ENCODE assay signal across 13 cellular contexts in genomic region chr5:153601377-153601776, GRCh38.
DNase-seq lines count a peak whose midpoint lies in the region; ATAC-seq, FAIRE-seq and TF ChIP-seq lines count a peak whose summit lies in the region.
"Had no signal": no experiment of that assay in that cellular context is flagged by ENCODE, and none has a peak within 500 bp of the region (broad histone marks: within the 10 kb centered on the region; RNA-seq: fewer than 3 reads in every experiment).

No MANE protein-coding gene starts in this region.

- FAIRE-seq in GM12878 (lab: Jason Lieb, UNC), result peak; percentile 69
- FAIRE-seq: TTC549 had no signal

- no peak overlapping the region for H3K9ac ChIP-seq in GM12878 (ENCODE audit: control insufficient read depth, insufficient read depth, low read length)

- peak; percentile 28 for DNase-seq in GM12878 (ENCODE audit: low read depth, low spot score)
- DNase-seq in NCI-H1930 (lab: John Stamatoyannopoulos, UW), result no peak
- no peak for DNase-seq in CD8-positive, alpha-beta T cell
- DNase-seq in stimulated activated effector memory CD8-positive, alpha-beta T cell treated with anti-CD3 and anti-CD28 coated beads, Interleukin-12 subunit alpha, Interleukin-12 subunit beta, amount 100 ng/mL, for 72 hours (ENCODE audit: low spot score in 2 of 2), result no peak
- no peak for DNase-seq in left ventricle myocardium superior
- DNase-seq: foreskin fibroblast, islet precursor cell, substantia nigra had no signal

- no peaks in the 10 kb centered on the region for H3K4me1 Mint-ChIP-seq in CD8-positive, alpha-beta T cell (ENCODE audit: low read depth)
- H3K4me1 Mint-ChIP-seq in stimulated activated effector memory CD8-positive, alpha-beta T cell treated with anti-CD3 and anti-CD28 coated beads, Interleukin-12 subunit alpha, Interleukin-12 subunit beta, amount 100 ng/mL, for 72 hours, result no peaks in the 10 kb centered on the region

- RAD21 ChIA-PET in GM12878 (lab: Charles Lee; ENCODE audit: unreplicated experiment), result no interaction called here

- TF ChIP-seq EP300 in GM12878 (IDR thresholded peaks at IDR 0.05; ENCODE audit: borderline replicate concordance in 1 of 2, control insufficient read depth in 1 of 2, low read depth in 2 of 2, low read length in 2 of 2), result no peak

- intact Hi-C loops in GM12878 (cut with micrococcal nuclease; ENCODE audit: unreplicated experiment) (no loop called here), left ventricle myocardium superior (cut with micrococcal nuclease) (no loop called here)
- intact Hi-C loops in CD8-positive, alpha-beta T cell (cut with DNase I, micrococcal nuclease), result no loop called here

- H3K27me3 Mint-ChIP-seq in CD8-positive, alpha-beta T cell (ENCODE audit: low read depth), result no peaks in the 10 kb centered on the region
- H3K27me3 Mint-ChIP-seq: dendritic cell treated with granulocyte-macrophage colony-stimulating factor and Interleukin-4, amounts not matched to agents 40 ng/mL and 50 ng/mL, for 4 days had no signal

- H3K27ac ChIP-seq in GM12878 (ENCODE audit: control insufficient read depth, insufficient read depth), result peak overlapping the region; percentile 27; the same call in 1 of the 2 replicates
- H3K27ac ChIP-seq in CD8-positive, alpha-beta T cell (ENCODE audit: low read depth, low read length), result no peak overlapping the region

- no peaks in the 10 kb centered on the region for H3K9me3 ChIP-seq in GM12878 (replicated peaks; ENCODE audit: control insufficient read depth, insufficient read depth, low read length)
- H3K9me3 ChIP-seq in CD8-positive, alpha-beta T cell (ENCODE audit: low read length), result no peaks in the 10 kb centered on the region

- no peaks in the 10 kb centered on the region for H4K20me1 ChIP-seq in GM12878 (ENCODE audit: control insufficient read depth, insufficient read depth)

- ATAC-seq in GM18907 (IDR thresholded peaks at IDR 0.05; ENCODE audit: unreplicated experiment) (peak; percentile 92), GM21529 (IDR thresholded peaks at IDR 0.05; ENCODE audit: unreplicated experiment) (peak; percentile 89), HG03095 (IDR thresholded peaks at IDR 0.05; ENCODE audit: unreplicated experiment) (peak; percentile 83), GM12878 (peak; percentile 76), left ventricle myocardium superior (no peak)
- ATAC-seq in CD8-positive, alpha-beta T cell, result no peak
- ATAC-seq in stimulated activated effector memory CD8-positive, alpha-beta T cell treated with anti-CD3 and anti-CD28 coated beads, Interleukin-12 subunit alpha, Interleukin-12 subunit beta, amount 100 ng/mL, for 72 hours, result no peak

- BruUV-seq in GM12878 (replicated peaks; lab: Mats Ljungman, UMichigan), result no TSS peak

- no peak for TF ChIP-seq RAD21 in GM12878 (IDR thresholded peaks at IDR 0.05; ENCODE audit: insufficient read depth, low read depth, low read length)

- in situ Hi-C loops in GM12878 (cut with MboI), result no loop called here

- H2AFZ ChIP-seq in GM12878 (ENCODE audit: control insufficient read depth, low read depth, low read length), result peak overlapping the region; percentile 88

- no peaks in the 10 kb centered on the region for H3K27me3 ChIP-seq in GM12878 (replicated peaks in 1 of 2; ENCODE audit: control insufficient read depth in 2 of 2, insufficient read depth in 2 of 2, low read length in 1 of 2)
- H3K27me3 ChIP-seq in CD8-positive, alpha-beta T cell (ENCODE audit: insufficient read depth, low read length), result no peaks in the 10 kb centered on the region

- no peaks in the 10 kb centered on the region for H3K36me3 Mint-ChIP-seq in CD8-positive, alpha-beta T cell
- H3K36me3 Mint-ChIP-seq in stimulated activated effector memory CD8-positive, alpha-beta T cell treated with anti-CD3 and anti-CD28 coated beads, Interleukin-12 subunit alpha, Interleukin-12 subunit beta, amount 100 ng/mL, for 72 hours, result no peaks in the 10 kb centered on the region

- no peak overlapping the region for H3K27ac Mint-ChIP-seq in CD8-positive, alpha-beta T cell
- H3K27ac Mint-ChIP-seq in stimulated activated effector memory CD8-positive, alpha-beta T cell treated with anti-CD3 and anti-CD28 coated beads, Interleukin-12 subunit alpha, Interleukin-12 subunit beta, amount 100 ng/mL, for 72 hours, result no peak overlapping the region
- H3K27ac Mint-ChIP-seq: dendritic cell treated with granulocyte-macrophage colony-stimulating factor and Interleukin-4, amounts not matched to agents 40 ng/mL and 50 ng/mL, for 4 days had no signal

- H3K9me3 Mint-ChIP-seq in CD8-positive, alpha-beta T cell, result no peaks in the 10 kb centered on the region
- H3K9me3 Mint-ChIP-seq in stimulated activated effector memory CD8-positive, alpha-beta T cell treated with anti-CD3 and anti-CD28 coated beads, Interleukin-12 subunit alpha, Interleukin-12 subunit beta, amount 100 ng/mL, for 72 hours, result no peaks in the 10 kb centered on the region
- H3K9me3 Mint-ChIP-seq: dendritic cell treated with granulocyte-macrophage colony-stimulating factor and Interleukin-4, amounts not matched to agents 40 ng/mL and 50 ng/mL, for 4 days had no signal

- H3K4me1 ChIP-seq in GM12878 (ENCODE audit: control insufficient read depth, insufficient read depth, low read length), result peaks cover 5% of the 10 kb centered on the region; the same call in 1 of the 2 replicates
- no peaks in the 10 kb centered on the region for H3K4me1 ChIP-seq in CD8-positive, alpha-beta T cell (ENCODE audit: insufficient read depth, low read length)

- CTCF ChIA-PET in GM12878 (lab: Yijun Ruan, JAX), result no interaction called here
- CTCF ChIA-PET in CD8-positive, alpha-beta T cell (lab: Charles Lee), result no interaction called here

- H3K4me3 ChIP-seq in GM12878, result no peak overlapping the region
- no peak overlapping the region for H3K4me3 ChIP-seq in CD8-positive, alpha-beta T cell (ENCODE audit: low read depth, low read length)

- POLR2A ChIA-PET in GM12878 (lab: Charles Lee), result no interaction called here
- POLR2A ChIA-PET in CD8-positive, alpha-beta T cell (lab: Charles Lee), result no interaction called here

- H3K4me2 ChIP-seq in GM12878 (ENCODE audit: control insufficient read depth, insufficient read depth), result peak overlapping the region; percentile 59

- SMC1A ChIA-PET in GM12878 (lab: Charles Lee; ENCODE audit: uncharacterized antibody, unreplicated experiment), result no interaction called here

- WGBS in GM12878 (ENCODE audit: insufficient coverage, insufficient replicate concordance, low lambda C conversion rate, missing lambda C conversion rate), result 4% methylated on average over 1 of the region's 1 CpG

- no peaks in the 10 kb centered on the region for H3K36me3 ChIP-seq in GM12878 (ENCODE audit: control insufficient read depth in 2 of 2, insufficient read depth in 2 of 2, low read length in 1 of 2)
- no peaks in the 10 kb centered on the region for H3K36me3 ChIP-seq in CD8-positive, alpha-beta T cell (ENCODE audit: insufficient read depth, low read length)

- H3K4me3 Mint-ChIP-seq in CD8-positive, alpha-beta T cell, result no peak overlapping the region
- no peak overlapping the region for H3K4me3 Mint-ChIP-seq in stimulated activated effector memory CD8-positive, alpha-beta T cell treated with anti-CD3 and anti-CD28 coated beads, Interleukin-12 subunit alpha, Interleukin-12 subunit beta, amount 100 ng/mL, for 72 hours
- H3K4me3 Mint-ChIP-seq: dendritic cell treated with granulocyte-macrophage colony-stimulating factor and Interleukin-4, amounts not matched to agents 40 ng/mL and 50 ng/mL, for 4 days had no signal

- TF ChIP-seq POLR2A in GM12878 (IDR thresholded peaks at IDR 0.05; ENCODE audit: low read depth, low read length), result no peak

- no peak for TF ChIP-seq CTCF in GM12878 (IDR thresholded peaks at IDR 0.05 in 2 of 3, conservative IDR thresholded peaks at IDR 0.05 in 1 of 3; ENCODE audit: control insufficient read depth in 2 of 3, extremely low read depth in 1 of 3, insufficient read depth in 1 of 3, low read depth in 3 of 3, low read length in 3 of 3)
- no peak for TF ChIP-seq CTCF in CD8-positive, alpha-beta T cell (IDR thresholded peaks at IDR 0.05)

- H3K79me2 ChIP-seq in GM12878 (ENCODE audit: control insufficient read depth, insufficient read depth, low read length), result no peaks in the 10 kb centered on the region

TF ChIP-seq in GM12878, 131 proteins besides CTCF, POLR2A, EP300 and RAD21:
- TF ChIP-seq TAF1 (IDR thresholded peaks at IDR 0.05; ENCODE audit: borderline replicate concordance, low read depth, low read length) (no peak), SP1 (IDR thresholded peaks at IDR 0.05; ENCODE audit: low read depth, low read length) (no peak), ZNF384 (IDR thresholded peaks at IDR 0.05; ENCODE audit: borderline replicate concordance, low read depth, low read length) (no peak), IRF4 (IDR thresholded peaks at IDR 0.05; ENCODE audit: low read depth, low read length) (no peak), NRF1 (conservative IDR thresholded peaks at IDR 0.05; ENCODE audit: low read depth, low read length) (no peak), MEF2A (IDR thresholded peaks at IDR 0.05; ENCODE audit: insufficient read depth, low read depth, low read length) (no peak), NBN (IDR thresholded peaks at IDR 0.05) (no peak), HCFC1 (IDR thresholded peaks at IDR 0.05; ENCODE audit: low read length) (no peak), ATF7 (IDR thresholded peaks at IDR 0.05; ENCODE audit: low read depth) (no peak), HDAC6 (IDR thresholded peaks at IDR 0.05; ENCODE audit: unreplicated experiment) (no peak), NR2C2 (IDR thresholded peaks at IDR 0.05; ENCODE audit: borderline replicate concordance, control insufficient read depth, insufficient read length, low read depth) (no peak), HDGF (IDR thresholded peaks at IDR 0.05) (no peak)
TF ChIP-seq in GM12878: peak in this region for 0.

Comparison
In these comparisons a context has a peak if more than half of its experiments do, and no peak if none do; other contexts are left out.
1. ATAC-seq: peak in GM18907 (single experiment), GM21529 (single experiment), HG03095 (single experiment) and GM12878 (single experiment); none in CD8-positive, alpha-beta T cell (single experiment), stimulated activated effector memory CD8-positive, alpha-beta T cell treated with anti-CD3 and anti-CD28 coated beads, Interleukin-12 subunit alpha, Interleukin-12 subunit beta, amount 100 ng/mL, for 72 hours (single experiment) and left ventricle myocardium superior (single experiment).